Comparison of ENCODE assay signal across 8 cellular contexts in the genomic region with DNA sequence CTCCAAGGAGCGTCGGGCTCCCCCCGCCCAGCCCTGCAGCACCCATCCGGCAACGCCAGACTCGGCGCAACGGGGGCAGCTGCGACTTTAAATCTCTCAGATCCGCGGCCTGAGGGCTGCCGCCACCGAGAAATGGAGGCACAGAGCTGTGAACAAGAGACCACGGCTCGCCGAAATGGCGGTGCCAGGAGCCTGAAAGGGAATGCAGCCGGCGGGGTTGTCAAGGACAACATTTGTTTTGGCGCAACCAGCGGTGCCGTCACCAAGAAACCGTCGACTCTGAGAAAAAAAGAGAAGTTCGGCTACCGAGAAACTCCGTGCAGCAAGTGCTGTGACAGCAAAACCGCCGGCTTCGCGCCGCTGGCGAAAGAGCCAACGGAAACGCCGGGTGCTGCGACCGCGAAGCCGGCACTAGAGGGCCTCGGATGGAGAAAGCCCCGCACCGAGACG. TPM values are rescaled to one million over a fixed set of nuclear protein-coding genes. Genes with fewer than 3 reads are reported as not detected.
DNase-seq lines count a peak whose midpoint lies in the region; ATAC-seq, FAIRE-seq and TF ChIP-seq lines count a peak whose summit lies in the region.

No MANE protein-coding gene starts in this region.

- no peaks in the 10 kb centered on the region for H3K36me3 ChIP-seq in HUES6 (ENCODE audit: control insufficient read depth, insufficient read depth, low read length)
- no peaks in the 10 kb centered on the region for H3K36me3 ChIP-seq in pancreas
- no peaks in the 10 kb centered on the region for H3K36me3 ChIP-seq in upper lobe of right lung

- FAIRE-seq in pancreas (lab: Jason Lieb, UNC), result no peak

- WGBS in pancreas, 2 donors, result 0 to 1% methylated on average over 41 to 44 of the region's 44 CpGs

- H3K27me3 ChIP-seq in HUES6 (ENCODE audit: control insufficient read depth, insufficient read depth, low read length), result peaks cover 79% of the 10 kb centered on the region
- H3K27me3 ChIP-seq in pancreas, result peaks cover 0 to 18% (median 2%) of the 10 kb centered on the region in 4 donors
- peaks cover 5% of the 10 kb centered on the region for H3K27me3 ChIP-seq in upper lobe of right lung

- no peak overlapping the region for H3K27ac ChIP-seq in HUES6 (ENCODE audit: low read depth, low read length)
- peak overlapping the region; percentile 88 to 97 (median 88) for H3K27ac ChIP-seq in pancreas
- H3K27ac ChIP-seq in upper lobe of right lung, result peak overlapping the region; percentile 100

- intact Hi-C loops in pancreas (cut with DNase I), result no loop called here
- intact Hi-C loops in upper lobe of right lung (cut with DNase I), result no loop called here

- H3K4me3 ChIP-seq in HUES6 (ENCODE audit: low read depth, low read length) (peak overlapping the region; percentile 59), pancreas (peak overlapping the region; percentile 37 to 59 (median 44)), upper lobe of right lung (peak overlapping the region; percentile 73)

- TF ChIP-seq CTCF in pancreas (IDR thresholded peaks at IDR 0.05) (no peak), upper lobe of right lung (IDR thresholded peaks at IDR 0.05) (peak; percentile 16)

- peak overlapping the region; percentile 57 for H3K9ac ChIP-seq in HUES6 (ENCODE audit: low read length)

- peaks cover 39% of the 10 kb centered on the region for H3K4me1 ChIP-seq in HUES6 (ENCODE audit: control insufficient read depth, insufficient read depth, low read length)
- no peaks in the 10 kb centered on the region for H3K4me1 ChIP-seq in pancreas
- H3K4me1 ChIP-seq in upper lobe of right lung, result no peaks in the 10 kb centered on the region

- H3K9me3 ChIP-seq in HUES6 (ENCODE audit: control insufficient read depth, insufficient read depth, low read depth, low read length) (no peaks in the 10 kb centered on the region), pancreas (no peaks in the 10 kb centered on the region), upper lobe of right lung (no peaks in the 10 kb centered on the region)

- peak; percentile 69 for DNase-seq in DMS 273 treated with DMSO at 0.1 percent for 48 hours (lab: John Stamatoyannopoulos, UW)
- peak; percentile 72 for DNase-seq in RPMI7951 (ENCODE audit: low read depth)
- DNase-seq in activated effector memory CD4-positive, alpha-beta T cell treated with anti-CD3 and anti-CD28 coated beads, Interleukin-2, amount 50 U/mL, for 16 hours, result peak; percentile 92
- DNase-seq in germinal center (ENCODE audit: low spot score), result peak; percentile 65
- DNase-seq in pancreas, result peak; percentile 67 to 87 (median 75)
- peak; percentile 90 for DNase-seq in upper lobe of right lung

- peak; percentile 24 for ATAC-seq in GM21423 (IDR thresholded peaks at IDR 0.05; ENCODE audit: unreplicated experiment)
- peak; percentile 59 to 68 (median 61) for ATAC-seq in pancreas
- ATAC-seq in upper lobe of right lung, result peak; percentile 56

RNA-seq across cellular contexts. Expression of a gene that starts 2.1 kb away (rescaled TPM):
- 2.6 and 3.2 TPM in 2 replicates for total RNA-seq in RPMI7951 (2014; rRNA removed; shearing (Covaris generic))
- total RNA-seq in pancreas (under 1 TPM; 0.32 to 0.90 (median 0.47) TPM), upper lobe of right lung (4.8 TPM)
- 1 to 10 TPM in 1 of 2 donors, under 1 TPM in 1; 0.87 to 1.9 TPM for polyA plus RNA-seq in pancreas
